2 cellular contexts compared by ENCODE assay signal in the genomic region with DNA sequence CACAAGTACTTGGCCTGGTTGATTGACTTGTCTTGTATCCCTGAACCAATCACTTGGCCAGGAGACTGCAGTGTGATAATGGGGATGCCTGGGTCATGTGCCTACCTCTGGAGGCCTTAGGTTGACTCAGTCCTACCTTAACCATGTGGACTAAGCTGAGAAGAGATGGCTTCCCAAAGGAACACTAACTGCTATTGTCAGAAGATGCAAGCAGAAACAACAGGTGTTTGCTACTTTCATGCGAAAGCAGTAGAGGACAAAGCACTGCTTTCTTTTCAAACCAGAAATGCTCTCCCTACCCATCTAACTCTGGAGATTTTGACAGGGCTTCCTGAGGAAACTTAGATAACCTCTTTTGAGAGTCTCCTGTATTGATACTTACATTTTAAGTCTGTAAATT.
A peak's percentile ranks its signal among the peaks of the same experiment; 100 is the strongest.
TF ChIP-seq lines count a peak whose summit lies in the region.

No MANE protein-coding gene starts in this region.

TF ChIP-seq in HEK293, 187 proteins besides CTCF, POLR2A, EP300 and RAD21:
- TF ChIP-seq, protein P1, sequence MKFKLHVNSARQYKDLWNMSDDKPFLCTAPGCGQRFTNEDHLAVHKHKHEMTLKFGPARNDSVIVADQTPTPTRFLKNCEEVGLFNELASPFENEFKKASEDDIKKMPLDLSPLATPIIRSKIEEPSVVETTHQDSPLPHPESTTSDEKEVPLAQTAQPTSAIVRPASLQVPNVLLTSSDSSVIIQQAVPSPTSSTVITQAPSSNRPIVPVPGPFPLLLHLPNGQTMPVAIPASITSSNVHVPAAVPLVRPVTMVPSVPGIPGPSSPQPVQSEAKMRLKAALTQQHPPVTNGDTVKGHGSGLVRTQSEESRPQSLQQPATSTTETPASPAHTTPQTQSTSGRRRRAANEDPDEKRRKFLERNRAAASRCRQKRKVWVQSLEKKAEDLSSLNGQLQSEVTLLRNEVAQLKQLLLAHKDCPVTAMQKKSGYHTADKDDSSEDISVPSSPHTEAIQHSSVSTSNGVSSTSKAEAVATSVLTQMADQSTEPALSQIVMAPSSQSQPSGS (tag by site-specific recombination; IDR thresholded peaks at IDR 0.05; ENCODE audit: low read depth), result no peak
- peak; percentile 70 for TF ChIP-seq SCRT2 (tag by site-specific recombination; IDR thresholded peaks at IDR 0.05)

TF ChIP-seq in GM12878, 131 proteins besides CTCF, POLR2A, EP300 and RAD21:
- TF ChIP-seq, protein P2, sequence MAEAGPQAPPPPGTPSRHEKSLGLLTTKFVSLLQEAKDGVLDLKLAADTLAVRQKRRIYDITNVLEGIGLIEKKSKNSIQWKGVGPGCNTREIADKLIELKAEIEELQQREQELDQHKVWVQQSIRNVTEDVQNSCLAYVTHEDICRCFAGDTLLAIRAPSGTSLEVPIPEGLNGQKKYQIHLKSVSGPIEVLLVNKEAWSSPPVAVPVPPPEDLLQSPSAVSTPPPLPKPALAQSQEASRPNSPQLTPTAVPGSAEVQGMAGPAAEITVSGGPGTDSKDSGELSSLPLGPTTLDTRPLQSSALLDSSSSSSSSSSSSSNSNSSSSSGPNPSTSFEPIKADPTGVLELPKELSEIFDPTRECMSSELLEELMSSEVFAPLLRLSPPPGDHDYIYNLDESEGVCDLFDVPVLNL (IDR thresholded peaks at IDR 0.05; ENCODE audit: low read depth, low read length), result no peak
- TF ChIP-seq, protein P3, sequence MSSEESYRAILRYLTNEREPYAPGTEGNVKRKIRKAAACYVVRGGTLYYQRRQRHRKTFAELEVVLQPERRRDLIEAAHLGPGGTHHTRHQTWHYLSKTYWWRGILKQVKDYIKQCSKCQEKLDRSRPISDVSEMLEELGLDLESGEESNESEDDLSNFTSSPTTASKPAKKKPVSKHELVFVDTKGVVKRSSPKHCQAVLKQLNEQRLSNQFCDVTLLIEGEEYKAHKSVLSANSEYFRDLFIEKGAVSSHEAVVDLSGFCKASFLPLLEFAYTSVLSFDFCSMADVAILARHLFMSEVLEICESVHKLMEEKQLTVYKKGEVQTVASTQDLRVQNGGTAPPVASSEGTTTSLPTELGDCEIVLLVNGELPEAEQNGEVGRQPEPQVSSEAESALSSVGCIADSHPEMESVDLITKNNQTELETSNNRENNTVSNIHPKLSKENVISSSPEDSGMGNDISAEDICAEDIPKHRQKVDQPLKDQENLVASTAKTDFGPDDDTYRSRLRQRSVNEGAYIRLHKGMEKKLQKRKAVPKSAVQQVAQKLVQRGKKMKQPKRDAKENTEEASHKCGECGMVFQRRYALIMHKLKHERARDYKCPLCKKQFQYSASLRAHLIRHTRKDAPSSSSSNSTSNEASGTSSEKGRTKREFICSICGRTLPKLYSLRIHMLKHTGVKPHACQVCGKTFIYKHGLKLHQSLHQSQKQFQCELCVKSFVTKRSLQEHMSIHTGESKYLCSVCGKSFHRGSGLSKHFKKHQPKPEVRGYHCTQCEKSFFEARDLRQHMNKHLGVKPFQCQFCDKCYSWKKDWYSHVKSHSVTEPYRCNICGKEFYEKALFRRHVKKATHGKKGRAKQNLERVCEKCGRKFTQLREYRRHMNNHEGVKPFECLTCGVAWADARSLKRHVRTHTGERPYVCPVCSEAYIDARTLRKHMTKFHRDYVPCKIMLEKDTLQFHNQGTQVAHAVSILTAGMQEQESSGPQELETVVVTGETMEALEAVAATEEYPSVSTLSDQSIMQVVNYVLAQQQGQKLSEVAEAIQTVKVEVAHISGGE (CRISPR knock-in tag; IDR thresholded peaks at IDR 0.05), result no peak
